15 cellular contexts compared by ENCODE assay signal in the genomic region with DNA sequence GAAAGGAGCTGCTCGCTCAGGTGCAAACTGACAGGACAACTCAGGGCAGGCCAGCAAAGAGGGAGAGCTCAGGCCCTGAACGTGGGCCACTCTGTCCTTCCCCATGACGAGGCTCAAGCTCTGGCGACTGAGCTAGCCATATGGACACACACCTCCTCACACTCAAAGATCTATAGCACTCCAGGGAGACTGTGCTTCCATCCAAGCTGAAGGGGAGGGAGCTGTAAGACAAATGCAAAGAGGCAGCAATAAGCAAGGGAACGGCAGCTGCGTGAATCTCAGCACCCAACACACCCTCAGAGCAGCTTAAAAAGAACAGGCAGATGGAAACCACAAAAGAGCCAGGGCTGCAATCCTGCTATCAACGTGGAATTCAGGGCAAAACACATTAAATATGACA. TPM values are rescaled to one million over a fixed set of nuclear protein-coding genes. Genes with fewer than 3 reads are reported as not detected.
"Had no signal": no experiment of that assay in that cellular context is flagged by ENCODE, and none has a peak within 500 bp of the region (broad histone marks: within the 10 kb centered on the region; RNA-seq: fewer than 3 reads in every experiment).

No MANE protein-coding gene starts in this region.

- H3K27ac Mint-ChIP-seq: activated naive CD8-positive, alpha-beta T cell treated with anti-CD3 and anti-CD28 coated beads, Interleukin-2, amount 10 ng/mL, durations not matched to agents 7 days and 5 days had no signal

- H3K27ac ChIP-seq: ovary, sigmoid colon, SJCRH30, stomach, thoracic aorta had no signal

- H3K36me3 ChIP-seq: ovary had no signal

- ATAC-seq: esophagus mucosa had no signal

- H3K4me3 Mint-ChIP-seq: activated naive CD8-positive, alpha-beta T cell treated with anti-CD3 and anti-CD28 coated beads, Interleukin-2, amount 10 ng/mL, durations not matched to agents 7 days and 5 days had no signal

- H3K4me3 ChIP-seq: ovary, sigmoid colon, SJCRH30, stomach, thoracic aorta had no signal

- DNase-seq: activated CD4-positive, CD25-positive, alpha-beta regulatory T cell treated with anti-CD3 and anti-CD28 coated beads, Interleukin-2, amount 50 U/mL, for 72 hours; activated gamma-delta T cell treated with Interleukin-2 at 50 U/mL for 16 hours; activated naive CD8-positive, alpha-beta T cell treated with anti-CD3 and anti-CD28 coated beads, Interleukin-2, amount 10 ng/mL, durations not matched to agents 7 days and 5 days; activated T-cell treated with anti-CD3 and anti-CD28 coated beads, Interleukin-2, amount 50 U/mL, for 48 hours; hypothalamus; mesendoderm; ovary; sigmoid colon; SJCRH30; stimulated activated CD4-positive, alpha-beta T cell treated with anti-CD3 and anti-CD28 coated beads, Interleukin-12 subunit alpha, Interleukin-12 subunit beta, amount 100 ng/mL, for 4 hours; stimulated activated CD4-positive, alpha-beta T cell treated with anti-CD3 and anti-CD28 coated beads, Interleukin-2, amount 100 ng/mL, for 24 hours; stomach; T-helper 9 cell had no signal

- H3K9me3 Mint-ChIP-seq: activated naive CD8-positive, alpha-beta T cell treated with anti-CD3 and anti-CD28 coated beads, Interleukin-2, amount 10 ng/mL, durations not matched to agents 7 days and 5 days had no signal

- H3K4me1 ChIP-seq: sigmoid colon, SJCRH30 had no signal

- H3K27me3 Mint-ChIP-seq: activated naive CD8-positive, alpha-beta T cell treated with anti-CD3 and anti-CD28 coated beads, Interleukin-2, amount 10 ng/mL, durations not matched to agents 7 days and 5 days had no signal

- H3K9me3 ChIP-seq: ovary, sigmoid colon, SJCRH30, stomach, thoracic aorta had no signal

- H3K27me3 ChIP-seq: ovary, sigmoid colon, SJCRH30, stomach had no signal

RNA-seq across cellular contexts. Expression of a gene that starts 27.5 kb away (rescaled TPM):
- total RNA-seq: thoracic aorta had no signal
